Comparison of ENCODE assay signal across 1 cellular context in genomic region chr15:79028411-79028964, GRCh38.
A peak's percentile ranks its signal among the peaks of the same experiment; 100 is the strongest.
TF ChIP-seq lines count a peak whose summit lies in the region.

No MANE protein-coding gene starts in this region.

TF ChIP-seq in K562, 482 proteins besides CTCF, POLR2A, EP300 and RAD21 (continued from another document and continues in another):
- TF ChIP-seq ZNF407 (IDR thresholded peaks at IDR 0.05; ENCODE audit: low read depth) (no peak), TCF7 (IDR thresholded peaks at IDR 0.05; ENCODE audit: borderline replicate concordance) (no peak), THAP7 (CRISPR knock-in tag; IDR thresholded peaks at IDR 0.05) (no peak), ARID2 (IDR thresholded peaks at IDR 0.05) (0 out of 2 replicates have a peak, but pooled peaks have one; percentile 34), RBM15 (IDR thresholded peaks at IDR 0.05; ENCODE audit: insufficient read depth, low read length) (no peak), ESRRB (CRISPR knock-in tag; IDR thresholded peaks at IDR 0.05; ENCODE audit: borderline replicate concordance) (no peak), BACH1 (tag; IDR thresholded peaks at IDR 0.05) (no peak), RBM39 (optimal IDR thresholded peaks at IDR 0.05; ENCODE audit: low read depth, low read length) (no peak), PHF20 (IDR thresholded peaks at IDR 0.05; ENCODE audit: partially characterized antibody) (no peak), FOXO4 (CRISPR knock-in tag; IDR thresholded peaks at IDR 0.05) (no peak), ZBTB17 (CRISPR knock-in tag; IDR thresholded peaks at IDR 0.05) (no peak), ZNF239 (CRISPR knock-in tag; IDR thresholded peaks at IDR 0.05) (no peak), SNRNP70 (optimal IDR thresholded peaks at IDR 0.05; ENCODE audit: low read depth, low read length) (no peak), ZBTB5 (IDR thresholded peaks at IDR 0.05) (no peak), TRIM25 (IDR thresholded peaks at IDR 0.05; ENCODE audit: borderline replicate concordance) (no peak), DLX4 (CRISPR knock-in tag; IDR thresholded peaks at IDR 0.05) (no peak), ATF2 (CRISPR knock-in tag; IDR thresholded peaks at IDR 0.05) (no peak), DNMT1 (IDR thresholded peaks at IDR 0.05) (no peak), JUND (IDR thresholded peaks at IDR 0.05; ENCODE audit: borderline replicate concordance, low read depth, low read length) (peak; percentile 17; the same call in 1 of the 2 replicates), JUND (tag; IDR thresholded peaks at IDR 0.05; ENCODE audit: borderline replicate concordance, low read depth, low read length) (no peak), MCM7 (IDR thresholded peaks at IDR 0.05) (no peak), SREBF2 (CRISPR knock-in tag; IDR thresholded peaks at IDR 0.05) (no peak), USF1 (CRISPR knock-in tag; IDR thresholded peaks at IDR 0.05) (no peak), HDAC1 (IDR thresholded peaks at IDR 0.05) (no peak), MBD2 (IDR thresholded peaks at IDR 0.05; ENCODE audit: borderline replicate concordance, low read depth) (no peak), DACH1 (IDR thresholded peaks at IDR 0.05; ENCODE audit: partially characterized antibody) (no peak), YY1 (IDR thresholded peaks at IDR 0.05; ENCODE audit: borderline replicate concordance in 1 of 3, control insufficient read depth in 1 of 3, extremely low read depth in 1 of 3, insufficient read depth in 3 of 3, insufficient read length in 1 of 3, insufficient replicate concordance in 2 of 3, low read depth in 1 of 3, low read length in 2 of 3) (peak; percentile 32 to 83 (median 43)), SP2 (IDR thresholded peaks at IDR 0.05; ENCODE audit: extremely low read depth, low read depth, low read length, poor library complexity, severe bottlenecking) (no peak), ZNF197 (CRISPR knock-in tag; IDR thresholded peaks at IDR 0.05; ENCODE audit: low read depth) (no peak), SMC3 (conservative IDR thresholded peaks at IDR 0.05; ENCODE audit: insufficient read depth, low read depth, low read length) (peak; percentile 71), FOS (IDR thresholded peaks at IDR 0.05; ENCODE audit: extremely low read depth, insufficient read length) (no peak), HBP1 (CRISPR knock-in tag; IDR thresholded peaks at IDR 0.05) (no peak), CHD4 (IDR thresholded peaks at IDR 0.05; ENCODE audit: insufficient read depth, insufficient replicate concordance, low read depth, low read length, poor library complexity, severe bottlenecking) (no peak), SIN3B (IDR thresholded peaks at IDR 0.05; ENCODE audit: low read depth) (no peak), KLF6 (CRISPR knock-in tag; IDR thresholded peaks at IDR 0.05; ENCODE audit: borderline replicate concordance) (no peak), NFE2 (IDR thresholded peaks at IDR 0.05; ENCODE audit: low read depth) (no peak), PTBP1 (IDR thresholded peaks at IDR 0.05; ENCODE audit: low read depth, low read length) (peak; percentile 95), GTF2F1 (IDR thresholded peaks at IDR 0.05; ENCODE audit: low read depth, low read length) (no peak), HOXB6 (CRISPR knock-in tag; IDR thresholded peaks at IDR 0.05; ENCODE audit: borderline replicate concordance) (no peak), ETS1 (conservative IDR thresholded peaks at IDR 0.05; ENCODE audit: control insufficient read depth, low read depth, low read length) (no peak), ZNF644 (tag; IDR thresholded peaks at IDR 0.05; ENCODE audit: low read depth) (no peak), CC2D1A (IDR thresholded peaks at IDR 0.05) (peak; percentile 70), HLTF (IDR thresholded peaks at IDR 0.05) (no peak)
